Comparison of ENCODE assay signal across 11 cellular contexts in genomic region chr14:66955159-66955558, GRCh38.
"Had no signal": no experiment of that assay in that cellular context is flagged by ENCODE, and none has a peak within 500 bp of the region (broad histone marks: within the 10 kb centered on the region; RNA-seq: fewer than 3 reads in every experiment).

No MANE protein-coding gene starts in this region.

- H3K9me3 ChIP-seq: HAP-1 had no signal

- H3K4me3 Mint-ChIP-seq: HFFc6 had no signal

- H3K4me1 ChIP-seq: HAP-1 had no signal

- ATAC-seq: HCT116, HepG2 had no signal

- H3K27me3 Mint-ChIP-seq: IgD-negative memory B cell had no signal

- H2AFZ ChIP-seq: GM23248 had no signal

- H3K4me3 ChIP-seq: GM23248, HAP-1 had no signal

- H3K4me1 Mint-ChIP-seq: IgD-negative memory B cell had no signal

- H3K4me2 ChIP-seq: KMS-11 had no signal

- DNase-seq: GM23248, GOT3, H7, HFFc6, KBM-7 had no signal

- H3K27ac Mint-ChIP-seq: HFFc6, IgD-negative memory B cell had no signal

- H3K27ac ChIP-seq: GM23248, HL-60, KMS-11 had no signal

- H3K9ac ChIP-seq: GM23248, KMS-11 had no signal

- H3K36me3 ChIP-seq: HAP-1 had no signal
